ENCODE assay signal across 10 cellular contexts in genomic region chr11:31815743-31816466, GRCh38. TPM values are rescaled to one million over a fixed set of nuclear protein-coding genes. Genes with fewer than 3 reads are reported as not detected.
A peak's percentile ranks its signal among the peaks of the same experiment; 100 is the strongest.
DNase-seq lines count a peak whose midpoint lies in the region; ATAC-seq and FAIRE-seq lines count a peak whose summit lies in the region.
"Had no signal": no experiment of that assay in that cellular context is flagged by ENCODE, and none has a peak within 500 bp of the region (broad histone marks: within the 10 kb centered on the region; RNA-seq: fewer than 3 reads in every experiment).

No MANE protein-coding gene starts in this region.

- no peak overlapping the region for H3K23ac ChIP-seq in trophoblast cell (ENCODE audit: low read length)

- H3K36me3 ChIP-seq in ectodermal cell (ENCODE audit: control insufficient read depth, insufficient read depth, low read length) (no peaks in the 10 kb centered on the region), trophoblast cell (ENCODE audit: control insufficient read depth in 1 of 2, insufficient read depth in 2 of 2, low read length in 2 of 2) (no peaks in the 10 kb centered on the region)

- no peak overlapping the region for H2AK5ac ChIP-seq in trophoblast cell (ENCODE audit: low read length)

- peaks cover 54% of the 10 kb centered on the region for H3K4me1 ChIP-seq in ectodermal cell (ENCODE audit: control insufficient read depth, insufficient read depth, low read length)
- H3K4me1 ChIP-seq in trophoblast cell (ENCODE audit: control insufficient read depth in 1 of 2, insufficient read depth in 2 of 2, low read length in 2 of 2) = peaks cover 13 to 21% of the 10 kb centered on the region in 2 experiments

- no peak overlapping the region for H3K14ac ChIP-seq in trophoblast cell (ENCODE audit: low read length)

- WGBS in ectodermal cell, 2 experiments = 1 to 2% methylated on average over 52 to 55 of the region's 55 CpGs
- no CpG with 5 or more reads among the region's 55 CpGs for WGBS in trophoblast cell (ENCODE audit: extremely low coverage, insufficient coverage, insufficient read length)

- no peak overlapping the region for H3K9ac ChIP-seq in trophoblast cell (ENCODE audit: low read length)

- H3K9me3 ChIP-seq in ectodermal cell (ENCODE audit: control insufficient read depth, low read length) (no peaks in the 10 kb centered on the region), trophoblast cell (ENCODE audit: insufficient read depth, low read depth, low read length) (peaks cover 8% of the 10 kb centered on the region)

- in situ Hi-C loops in G401 (cut with HindIII; ENCODE audit: low sequenced_read_pairs) = no loop called here

- H2BK12ac ChIP-seq in trophoblast cell (ENCODE audit: low read length) = no peak overlapping the region

- H2AFZ ChIP-seq in trophoblast cell (ENCODE audit: insufficient read depth, low read length, poor library complexity) = no peak overlapping the region

- no peak overlapping the region for H3K4ac ChIP-seq in trophoblast cell (ENCODE audit: low read depth, low read length)

- H2BK120ac ChIP-seq in trophoblast cell (ENCODE audit: insufficient read depth, low read length, poor library complexity) = no peak overlapping the region

- H2BK5ac ChIP-seq in trophoblast cell (ENCODE audit: low read depth, low read length, poor library complexity) = no peak overlapping the region

- FAIRE-seq in HTR-8/SVneo (lab: Jason Lieb, UNC) = no peak
- FAIRE-seq: bronchial epithelial cell had no signal

- no peak for ATAC-seq in HG03045 (IDR thresholded peaks at IDR 0.05; ENCODE audit: unreplicated experiment)
- ATAC-seq in HG03565 (IDR thresholded peaks at IDR 0.05; ENCODE audit: unreplicated experiment) = no peak

- H4K8ac ChIP-seq in trophoblast cell (ENCODE audit: low read depth, low read length) = no peak overlapping the region

- DNase-seq in G401 (ENCODE audit: low spot score) (peak; percentile 48), NCI-H1694 treated with DMSO at 0.1 percent for 48 hours (lab: John Stamatoyannopoulos, UW) (peak; percentile 52), trophoblast cell (peak in 1 of 2 donors; percentile 16), HTR-8/SVneo (ENCODE audit: insufficient read length, low spot score) (no peak)
- DNase-seq in effector CD8-positive, alpha-beta T cell (lab: John Stamatoyannopoulos, UW) = no peak
- DNase-seq: SHP77 treated with DMSO at 0.1 percent for 48 hours had no signal

- H4K12ac ChIP-seq in trophoblast cell (ENCODE audit: low read depth, low read length) = no peak overlapping the region

- no peak overlapping the region for H3K18ac ChIP-seq in trophoblast cell (ENCODE audit: low read length)

- no peak overlapping the region for H4K91ac ChIP-seq in trophoblast cell (ENCODE audit: low read depth, low read length)

- H3K79me1 ChIP-seq in trophoblast cell (ENCODE audit: low read length) = no peaks in the 10 kb centered on the region

- H3K4me3 ChIP-seq in ectodermal cell (ENCODE audit: insufficient read depth, low read depth, low read length) = peak overlapping the region; percentile 15
- H3K4me3 ChIP-seq in trophoblast cell (ENCODE audit: low read depth, low read length) = no peak overlapping the region

- peak overlapping the region; percentile 10 for H3K4me2 ChIP-seq in trophoblast cell (ENCODE audit: low read length)

- H3K79me2 ChIP-seq in trophoblast cell (ENCODE audit: control insufficient read depth, insufficient read depth, low read length, poor library complexity) = no peaks in the 10 kb centered on the region

- H3K27ac ChIP-seq in ectodermal cell (ENCODE audit: insufficient read depth, low read depth, low read length, poor library complexity, severe bottlenecking) (no peak overlapping the region), trophoblast cell (ENCODE audit: low read depth, low read length) (no peak overlapping the region)

- H3K27me3 ChIP-seq in ectodermal cell (ENCODE audit: control insufficient read depth, insufficient read depth, low read length, poor library complexity, severe bottlenecking) (peaks cover 100% of the 10 kb centered on the region), trophoblast cell (ENCODE audit: insufficient read depth, low read length) (peaks cover 97% of the 10 kb centered on the region)

RNA-seq across cellular contexts. Expression of gene PAX6, which starts 4.8 kb away (rescaled TPM):
- total RNA-seq in G401 (2014; rRNA removed; shearing (Covaris generic)) = 2.7 and 3.8 TPM in 2 replicates
- 114 TPM for polyA plus RNA-seq in ectodermal cell (2013, experiment 1 of 4)
- polyA plus RNA-seq in ectodermal cell (2013, experiment 2 of 4) = 182 TPM
- 124 TPM for polyA plus RNA-seq in ectodermal cell (2013, experiment 3 of 4)
- 170 TPM for polyA plus RNA-seq in ectodermal cell (2013, experiment 4 of 4)
- not detected in 2 replicates for polyA plus RNA-seq in trophoblast cell (2013)
- total RNA-seq: bronchial epithelial cell had no signal

Comparison
In these comparisons a context has a peak if more than half of its experiments do, and no peak if none do; other contexts are left out.
1. DNase-seq: peak in G401 (single experiment) and NCI-H1694 treated with DMSO at 0.1 percent for 48 hours (single experiment); none in HTR-8/SVneo (single experiment) and effector CD8-positive, alpha-beta T cell (single experiment).